11 cellular contexts compared by ENCODE assay signal in the genomic region with DNA sequence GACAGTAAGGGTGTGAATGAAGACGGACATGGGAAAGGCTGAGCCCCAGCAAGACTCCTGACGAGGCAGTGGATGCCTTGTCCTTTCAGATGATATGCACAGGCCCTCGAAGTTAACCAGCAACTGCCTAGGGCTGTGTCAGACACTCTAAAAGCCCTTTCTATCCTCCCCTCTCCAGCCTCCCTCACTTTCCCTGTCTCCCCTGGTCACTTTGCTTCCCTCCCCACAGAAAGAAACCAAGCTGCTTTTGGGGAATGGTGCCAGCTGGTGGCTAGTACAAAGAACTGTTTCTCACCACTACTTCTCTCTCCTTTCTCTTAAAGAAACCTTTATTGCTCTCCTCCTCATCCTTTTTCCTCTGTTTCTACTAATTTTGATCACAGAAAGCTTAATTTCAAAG. TPM values are rescaled to one million over a fixed set of nuclear protein-coding genes. Genes with fewer than 3 reads are reported as not detected.
DNase-seq lines count a peak whose midpoint lies in the region; ATAC-seq and TF ChIP-seq lines count a peak whose summit lies in the region.
"Had no signal": no experiment of that assay in that cellular context is flagged by ENCODE, and none has a peak within 500 bp of the region (broad histone marks: within the 10 kb centered on the region; RNA-seq: fewer than 3 reads in every experiment).

No MANE protein-coding gene starts in this region.

- peaks cover 54% of the 10 kb centered on the region for H3K36me3 Mint-ChIP-seq in brain
- H3K36me3 Mint-ChIP-seq in activated naive CD8-positive, alpha-beta T cell treated with anti-CD3 and anti-CD28 coated beads, Interleukin-2, amount 50 U/mL, for 24 hours (ENCODE audit: low read depth), result no peaks in the 10 kb centered on the region
- H3K36me3 Mint-ChIP-seq: activated naive CD4-positive, alpha-beta T cell treated with anti-CD3 and anti-CD28 coated beads, Interleukin-2, amount 50 U/mL, for 24 hours had no signal

- no peak overlapping the region for H3K4me3 Mint-ChIP-seq in brain
- H3K4me3 Mint-ChIP-seq in activated naive CD8-positive, alpha-beta T cell treated with anti-CD3 and anti-CD28 coated beads, Interleukin-2, amount 50 U/mL, for 24 hours, result no peak overlapping the region
- H3K4me3 Mint-ChIP-seq: activated naive CD4-positive, alpha-beta T cell treated with anti-CD3 and anti-CD28 coated beads, Interleukin-2, amount 50 U/mL, for 24 hours; T-helper 1 cell treated with Interleukin-12 subunit alpha and Interleukin-12 subunit beta and Interleukin-4 antibody, amounts not matched to agents 30 μg/mL and 1 μg/mL, for 36 hours had no signal

- peaks cover 62% of the 10 kb centered on the region for H3K4me1 Mint-ChIP-seq in brain
- peaks cover 5% of the 10 kb centered on the region for H3K4me1 Mint-ChIP-seq in activated naive CD8-positive, alpha-beta T cell treated with anti-CD3 and anti-CD28 coated beads, Interleukin-2, amount 50 U/mL, for 24 hours
- H3K4me1 Mint-ChIP-seq: activated naive CD4-positive, alpha-beta T cell treated with anti-CD3 and anti-CD28 coated beads, Interleukin-2, amount 50 U/mL, for 24 hours had no signal

- H3K27me3 Mint-ChIP-seq in brain, result peaks cover 3% of the 10 kb centered on the region
- H3K27me3 Mint-ChIP-seq in activated naive CD8-positive, alpha-beta T cell treated with anti-CD3 and anti-CD28 coated beads, Interleukin-2, amount 50 U/mL, for 24 hours, result no peaks in the 10 kb centered on the region
- H3K27me3 Mint-ChIP-seq: activated naive CD4-positive, alpha-beta T cell treated with anti-CD3 and anti-CD28 coated beads, Interleukin-2, amount 50 U/mL, for 24 hours had no signal

- H3K36me3 ChIP-seq in suprapubic skin, result peaks cover 7% of the 10 kb centered on the region

- no peak for ATAC-seq in activated naive CD8-positive, alpha-beta T cell treated with anti-CD3 and anti-CD28 coated beads, Interleukin-2, amount 50 U/mL, for 24 hours

- H3K4me3 ChIP-seq in AG09309 (ENCODE audit: control insufficient read depth, low read depth, low read length) (no peak overlapping the region), suprapubic skin (no peak overlapping the region)

- H3K9me3 Mint-ChIP-seq in brain, result no peaks in the 10 kb centered on the region
- H3K9me3 Mint-ChIP-seq in activated naive CD8-positive, alpha-beta T cell treated with anti-CD3 and anti-CD28 coated beads, Interleukin-2, amount 50 U/mL, for 24 hours, result no peaks in the 10 kb centered on the region
- H3K9me3 Mint-ChIP-seq: activated naive CD4-positive, alpha-beta T cell treated with anti-CD3 and anti-CD28 coated beads, Interleukin-2, amount 50 U/mL, for 24 hours; T-helper 1 cell treated with Interleukin-12 subunit alpha and Interleukin-12 subunit beta and Interleukin-4 antibody, amounts not matched to agents 30 μg/mL and 1 μg/mL, for 36 hours had no signal

- H3K27ac Mint-ChIP-seq in brain, result peak overlapping the region in 3 of 5 experiments; percentile 12 to 63 (median 35)
- no peak overlapping the region for H3K27ac Mint-ChIP-seq in activated naive CD8-positive, alpha-beta T cell treated with anti-CD3 and anti-CD28 coated beads, Interleukin-2, amount 50 U/mL, for 24 hours
- H3K27ac Mint-ChIP-seq: activated naive CD4-positive, alpha-beta T cell treated with anti-CD3 and anti-CD28 coated beads, Interleukin-2, amount 50 U/mL, for 24 hours; T-helper 1 cell treated with Interleukin-12 subunit alpha and Interleukin-12 subunit beta and Interleukin-4 antibody, amounts not matched to agents 30 μg/mL and 1 μg/mL, for 36 hours had no signal

- no peaks in the 10 kb centered on the region for H3K9me3 ChIP-seq in suprapubic skin

- no peaks in the 10 kb centered on the region for H3K27me3 ChIP-seq in suprapubic skin

- no peak for DNase-seq in AG09309 (ENCODE audit: low read depth)
- peak; percentile 27 to 53 for DNase-seq in Kasumi-1 (lab: John Stamatoyannopoulos, UW)
- peak; percentile 49 for DNase-seq in lung microvascular endothelial cell (ENCODE audit: low read depth in 2 of 2)
- DNase-seq in activated naive CD4-positive, alpha-beta T cell (lab: John Stamatoyannopoulos, UW), result no peak
- no peak for DNase-seq in suprapubic skin (ENCODE audit: low spot score in 2 of 2)
- DNase-seq in activated naive CD8-positive, alpha-beta T cell treated with anti-CD3 and anti-CD28 coated beads, Interleukin-2, amount 50 U/mL, for 24 hours, result no peak
- no peak for DNase-seq in NAMALWA (ENCODE audit: low spot score)
- DNase-seq: stimulated activated CD4-positive, alpha-beta T cell treated with anti-CD3 and anti-CD28 coated beads, Interleukin-4, amount 100 ng/mL, for 4 hours had no signal

- peak; percentile 68 for TF ChIP-seq CTCF in AG09309 (IDR thresholded peaks at IDR 0.05; ENCODE audit: control insufficient read depth, insufficient read depth, low read depth, low read length, missing control alignments)
- TF ChIP-seq CTCF in brain (conservative IDR thresholded peaks at IDR 0.05), result peak; percentile 26 to 36
- TF ChIP-seq CTCF in suprapubic skin (IDR thresholded peaks at IDR 0.05), result no peak

- no peak overlapping the region for H3K27ac ChIP-seq in suprapubic skin

- no peak for TF ChIP-seq EP300 in suprapubic skin (IDR thresholded peaks at IDR 0.05)

- peaks cover 22% of the 10 kb centered on the region for H3K4me1 ChIP-seq in suprapubic skin

- 89% methylated on average over 3 of the region's 3 CpGs for WGBS in suprapubic skin

- no peak for TF ChIP-seq POLR2A in suprapubic skin (IDR thresholded peaks at IDR 0.05)

RNA-seq across cellular contexts. Expression of a gene that starts 21.4 kb away (rescaled TPM):
- polyA plus RNA-seq in brain (ENCODE audit: insufficient read depth, low read depth, low replicate concordance), result 3.2 TPM
- total RNA-seq in lung microvascular endothelial cell (24.4 and 31.2 TPM in 2 replicates), suprapubic skin (10 to 100 TPM; 10.3 to 11.6 (median 10.8) TPM)

Comparison
In these comparisons a context has a peak if more than half of its experiments do, and no peak if none do; other contexts are left out.
1. DNase-seq: peak in Kasumi-1 (2 of 2) and lung microvascular endothelial cell (2 of 2); none in AG09309 (single experiment), activated naive CD4-positive, alpha-beta T cell (0 of 4), suprapubic skin (0 of 2), activated naive CD8-positive, alpha-beta T cell treated with anti-CD3 and anti-CD28 coated beads, Interleukin-2, amount 50 U/mL, for 24 hours (single experiment) and NAMALWA (single experiment).
2. CTCF ChIP-seq: peak in AG09309 (single experiment) and brain (2 of 2); none in suprapubic skin (0 of 2).